ENCODE assay signal across 8 cellular contexts in the genomic region with DNA sequence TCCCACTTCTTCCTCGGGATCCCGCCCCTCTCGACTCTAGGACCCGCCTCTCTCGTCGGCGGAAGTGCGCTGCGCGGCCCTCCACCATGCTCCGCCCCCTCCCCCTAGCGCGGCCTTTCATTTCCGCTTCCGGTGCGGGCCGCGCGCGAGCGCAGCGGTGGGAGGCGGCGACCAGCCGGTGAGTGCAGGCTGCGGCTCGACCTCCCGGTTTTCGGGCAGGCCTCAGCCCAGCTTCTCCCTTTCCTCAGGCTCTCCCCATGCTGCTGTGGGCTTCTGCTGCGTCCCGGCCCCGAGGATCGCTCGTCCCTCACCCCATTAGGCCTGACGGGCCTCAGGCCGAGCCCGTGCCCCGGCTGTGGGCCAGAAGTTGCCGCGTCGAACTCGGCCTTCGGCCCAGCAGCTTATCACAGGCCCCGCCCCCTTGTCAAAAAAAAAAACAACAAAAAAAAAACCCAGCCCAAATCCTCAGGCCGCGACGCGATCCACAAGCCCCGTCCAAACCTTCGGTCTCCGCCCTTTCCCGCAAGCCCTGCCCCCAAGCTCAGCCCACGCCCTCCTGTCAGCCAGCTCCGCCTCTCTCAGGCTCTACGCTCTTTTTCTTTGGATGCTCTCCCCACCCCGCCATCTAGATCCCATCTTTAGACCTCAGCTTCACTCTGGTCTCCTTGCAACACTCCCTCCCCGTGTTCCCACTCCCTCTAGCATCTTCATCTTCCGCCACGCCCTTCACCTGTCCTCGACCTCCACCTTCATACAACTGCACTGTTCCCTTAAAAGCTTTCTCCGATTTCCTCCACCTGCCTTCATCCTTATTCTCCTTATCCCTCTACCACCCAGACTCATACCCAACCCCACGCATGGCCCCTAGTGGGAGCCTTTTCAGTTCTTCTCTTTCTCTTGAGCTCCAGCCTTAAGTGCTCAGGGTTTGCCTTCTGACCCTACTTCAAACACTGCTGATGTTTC. TPM values are rescaled to one million over a fixed set of nuclear protein-coding genes. Genes with fewer than 3 reads are reported as not detected.
DNase-seq lines count a peak whose midpoint lies in the region; ATAC-seq and TF ChIP-seq lines count a peak whose summit lies in the region.

A gene with protein sequence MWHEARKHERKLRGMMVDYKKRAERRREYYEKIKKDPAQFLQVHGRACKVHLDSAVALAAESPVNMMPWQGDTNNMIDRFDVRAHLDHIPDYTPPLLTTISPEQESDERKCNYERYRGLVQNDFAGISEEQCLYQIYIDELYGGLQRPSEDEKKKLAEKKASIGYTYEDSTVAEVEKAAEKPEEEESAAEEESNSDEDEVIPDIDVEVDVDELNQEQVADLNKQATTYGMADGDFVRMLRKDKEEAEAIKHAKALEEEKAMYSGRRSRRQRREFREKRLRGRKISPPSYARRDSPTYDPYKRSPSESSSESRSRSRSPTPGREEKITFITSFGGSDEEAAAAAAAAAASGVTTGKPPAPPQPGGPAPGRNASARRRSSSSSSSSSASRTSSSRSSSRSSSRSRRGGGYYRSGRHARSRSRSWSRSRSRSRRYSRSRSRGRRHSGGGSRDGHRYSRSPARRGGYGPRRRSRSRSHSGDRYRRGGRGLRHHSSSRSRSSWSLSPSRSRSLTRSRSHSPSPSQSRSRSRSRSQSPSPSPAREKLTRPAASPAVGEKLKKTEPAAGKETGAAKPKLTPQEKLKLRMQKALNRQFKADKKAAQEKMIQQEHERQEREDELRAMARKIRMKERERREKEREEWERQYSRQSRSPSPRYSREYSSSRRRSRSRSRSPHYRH (plus strand): TSS at position 115 of the 963 bp plus-strand sequence. CDS start 1,168 bp downstream, outside the sequence.

- no peaks in the 10 kb centered on the region for H3K27me3 ChIP-seq in Karpas-422 (ENCODE audit: low read length)

- peaks cover 21% of the 10 kb centered on the region for H3K4me1 ChIP-seq in Karpas-422 (ENCODE audit: low read length)

- peak within 1 kb of the TSS; percentile 99 for H3K4me3 Mint-ChIP-seq in activated T-helper 2 cell treated with anti-CD3 and anti-CD28 coated beads, Interferon-gamma antibody, Interleukin-2, Interleukin-4, amounts not matched to agents 10 μg/mL and 5 μg/mL and 100 μg/mL, durations not matched to agents 14 hours and 24 hours and 36 hours (ENCODE audit: low read depth)
- H3K4me3 Mint-ChIP-seq in nephron = peak within 1 kb of the TSS; percentile 91 to 97 (median 94)

- H3K9me2 ChIP-seq in Karpas-422 (replicated peaks; ENCODE audit: insufficient read depth, low read length) = no peaks in the 10 kb centered on the region

- H3K79me2 ChIP-seq in Karpas-422 (ENCODE audit: low read length) = peaks cover 47% of the 10 kb centered on the region

- intact Hi-C loops in activated T-helper 2 cell treated with anti-CD3 and anti-CD28 coated beads, Interferon-gamma antibody, Interleukin-2, Interleukin-4, amounts not matched to agents 10 μg/mL and 5 μg/mL and 100 μg/mL, durations not matched to agents 14 hours and 24 hours and 36 hours (cut with micrococcal nuclease) = loop anchor here (5.0 kb wide), 1 partner anchor 38 kb away; a partner anchor contains a TSS

- peaks cover 32% of the 10 kb centered on the region for H4K20me1 ChIP-seq in Karpas-422 (ENCODE audit: insufficient read depth, low read depth, low read length)

- no peaks in the 10 kb centered on the region for H3K9me3 ChIP-seq in Karpas-422 (ENCODE audit: low read length)

- peak; percentile 69 for ATAC-seq in GM21737 (IDR thresholded peaks at IDR 0.05; ENCODE audit: unreplicated experiment)
- ATAC-seq in stimulated activated naive CD8-positive, alpha-beta T cell treated with anti-CD3 and anti-CD28 coated beads, Interleukin-15, Interleukin-2, amounts not matched to agents 100 U/mL and 50 U/mL, for 24 hours = peak; percentile 97

- H3K4me1 Mint-ChIP-seq in activated T-helper 2 cell treated with anti-CD3 and anti-CD28 coated beads, Interferon-gamma antibody, Interleukin-2, Interleukin-4, amounts not matched to agents 10 μg/mL and 5 μg/mL and 100 μg/mL, durations not matched to agents 14 hours and 24 hours and 36 hours (ENCODE audit: low read depth) = peaks cover 21% of the 10 kb centered on the region
- peaks cover 22% of the 10 kb centered on the region for H3K4me1 Mint-ChIP-seq in nephron

- no peak within 1 kb of the TSS for H2AFZ ChIP-seq in Karpas-422 (ENCODE audit: low read length)

- TF ChIP-seq CTCF in nephron (IDR thresholded peaks at IDR 0.05; ENCODE audit: unreplicated experiment in 3 of 3) = no peak

- peak within 1 kb of the TSS; percentile 71 for H3K27ac ChIP-seq in Karpas-422 (ENCODE audit: low read length)

- peak; percentile 51 for DNase-seq in DMS53 treated with DMSO at 0.1 percent for 48 hours (lab: John Stamatoyannopoulos, UW; ENCODE audit: unreplicated experiment)
- peak; percentile 95 for DNase-seq in Karpas-422
- DNase-seq in RPMI7951 (ENCODE audit: low read depth) = peak; percentile 88
- DNase-seq in activated T-helper 2 cell treated with anti-CD3 and anti-CD28 coated beads, Interferon-gamma antibody, Interleukin-2, Interleukin-4, amounts not matched to agents 10 μg/mL and 5 μg/mL and 100 μg/mL, durations not matched to agents 14 hours and 24 hours and 36 hours (ENCODE audit: low spot score) = peak; percentile 84
- peak; percentile 90 for DNase-seq in fibroblast of peridontal ligament (ENCODE audit: extremely low read depth)
- peak; percentile 93 for DNase-seq in stimulated activated naive CD8-positive, alpha-beta T cell treated with anti-CD3 and anti-CD28 coated beads, Interleukin-15, Interleukin-2, amounts not matched to agents 100 U/mL and 50 U/mL, for 24 hours

- peaks cover 18% of the 10 kb centered on the region for H3K36me3 ChIP-seq in Karpas-422 (ENCODE audit: insufficient read depth, low read length)

- H3K4me2 ChIP-seq in Karpas-422 (ENCODE audit: low read depth, low read length, poor library complexity, severe bottlenecking) = peak within 1 kb of the TSS; percentile 98

- H3K4me3 ChIP-seq in Karpas-422 (ENCODE audit: low read length) = peak within 1 kb of the TSS; percentile 99

- H3K9ac ChIP-seq in Karpas-422 (ENCODE audit: low read length) = peak within 1 kb of the TSS; percentile 100

- peak within 1 kb of the TSS; percentile 98 for H3K27ac Mint-ChIP-seq in activated T-helper 2 cell treated with anti-CD3 and anti-CD28 coated beads, Interferon-gamma antibody, Interleukin-2, Interleukin-4, amounts not matched to agents 10 μg/mL and 5 μg/mL and 100 μg/mL, durations not matched to agents 14 hours and 24 hours and 36 hours
- peak within 1 kb of the TSS; percentile 85 to 92 (median 87) for H3K27ac Mint-ChIP-seq in nephron

- no peaks in the 10 kb centered on the region for H3K9me3 Mint-ChIP-seq in activated T-helper 2 cell treated with anti-CD3 and anti-CD28 coated beads, Interferon-gamma antibody, Interleukin-2, Interleukin-4, amounts not matched to agents 10 μg/mL and 5 μg/mL and 100 μg/mL, durations not matched to agents 14 hours and 24 hours and 36 hours
- H3K9me3 Mint-ChIP-seq in nephron = no peaks in the 10 kb centered on the region

- peaks cover 58% of the 10 kb centered on the region for H3K36me3 Mint-ChIP-seq in activated T-helper 2 cell treated with anti-CD3 and anti-CD28 coated beads, Interferon-gamma antibody, Interleukin-2, Interleukin-4, amounts not matched to agents 10 μg/mL and 5 μg/mL and 100 μg/mL, durations not matched to agents 14 hours and 24 hours and 36 hours (ENCODE audit: low read depth)
- peaks cover 31% of the 10 kb centered on the region for H3K36me3 Mint-ChIP-seq in nephron (ENCODE audit: low read depth)

- no peaks in the 10 kb centered on the region for H3K27me3 Mint-ChIP-seq in activated T-helper 2 cell treated with anti-CD3 and anti-CD28 coated beads, Interferon-gamma antibody, Interleukin-2, Interleukin-4, amounts not matched to agents 10 μg/mL and 5 μg/mL and 100 μg/mL, durations not matched to agents 14 hours and 24 hours and 36 hours (ENCODE audit: low read depth)
- H3K27me3 Mint-ChIP-seq in nephron (ENCODE audit: low read depth) = no peaks in the 10 kb centered on the region

RNA-seq across cellular contexts. Expression of the gene that starts here (rescaled TPM):
- total RNA-seq in Karpas-422 (2014; rRNA removed; shearing (Covaris generic); ENCODE audit: low replicate concordance) = 22.7 and 41.9 TPM in 2 replicates
- total RNA-seq in RPMI7951 (2014; rRNA removed; shearing (Covaris generic)) = 11.5 and 12.1 TPM in 2 replicates
- total RNA-seq in activated T-helper 2 cell treated with anti-CD3 and anti-CD28 coated beads, Interferon-gamma antibody, Interleukin-2, Interleukin-4, amounts not matched to agents 10 μg/mL and 5 μg/mL and 100 μg/mL, durations not matched to agents 14 hours and 24 hours and 36 hours = 102 and 105 TPM in 2 replicates

Comparison
In these comparisons a context has a peak if more than half of its experiments do, and no peak if none do; other contexts are left out.
1. Peak in every context shown above with its lines: DNase-seq, ATAC-seq, H3K4me3 ChIP-seq and H3K27ac ChIP-seq.